In the genomic region with DNA sequence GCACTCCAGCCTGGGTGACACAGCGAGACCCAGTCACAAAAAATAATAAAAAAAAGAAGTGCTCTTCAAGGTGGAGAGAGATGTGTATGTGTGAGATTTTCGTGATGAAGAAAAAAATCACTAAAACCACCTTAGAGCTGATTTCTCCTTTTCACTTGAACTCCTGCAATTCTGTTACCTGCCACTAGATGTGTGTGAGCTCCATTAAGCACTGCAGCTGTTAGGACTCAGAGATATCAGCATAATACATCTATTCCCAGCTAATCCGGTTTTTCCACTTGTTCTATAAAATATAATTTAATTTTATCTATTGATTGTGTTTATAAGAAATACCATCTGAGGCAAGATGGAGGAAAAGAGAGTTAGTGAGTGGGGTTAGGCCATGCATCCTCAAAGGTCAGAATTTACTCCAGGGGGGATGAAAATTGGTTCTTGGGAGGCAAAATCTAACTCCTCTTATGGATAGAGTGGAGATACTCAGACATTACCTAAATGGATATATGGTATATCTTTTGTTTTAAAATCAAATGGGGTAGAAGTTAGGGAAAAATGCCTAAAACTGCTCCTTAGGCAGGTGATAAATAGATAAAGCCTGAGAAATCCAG, we compare ENCODE assay signal across 8 cellular contexts.
DNase-seq lines count a peak whose midpoint lies in the region; ATAC-seq and TF ChIP-seq lines count a peak whose summit lies in the region.

No MANE protein-coding gene starts in this region.

- CTCF ChIA-PET in HEK293 (lab: Yijun Ruan, JAX), result interaction anchor here (0.7 to 3.5 kb wide), 11 partner anchors 9 to 861 kb away, joined by 3 to 19 read pairs (median 4); no protein-coding TSS in a partner anchor

- DNase-seq in NCI-H524 (lab: John Stamatoyannopoulos, UW) (peak; percentile 14 to 70), NCI-H524 treated with DMSO at 0.1 percent for 48 hours (lab: John Stamatoyannopoulos, UW) (no peak), NCI-H2196 treated with DMSO at 0.1 percent for 48 hours (lab: John Stamatoyannopoulos, UW; ENCODE audit: unreplicated experiment) (peak; percentile 7), cardiac fibroblast (ENCODE audit: low read depth in 2 of 2) (peak; percentile 40 to 51), nephron progenitor cell (no peak)
- no peak for DNase-seq in stimulated activated CD4-positive, alpha-beta T cell treated with anti-CD3 and anti-CD28 coated beads, Interleukin-12 subunit alpha, Interleukin-12 subunit beta, amount 100 ng/mL, for 4 hours

- no peaks in the 10 kb centered on the region for H3K36me3 Mint-ChIP-seq in nephron progenitor cell (ENCODE audit: low read depth)

- no peaks in the 10 kb centered on the region for H3K9me3 Mint-ChIP-seq in nephron progenitor cell

- H3K36me3 ChIP-seq in HEK293 (ENCODE audit: control insufficient read depth in 2 of 2, insufficient read depth in 1 of 2, low read length in 2 of 2), result no peaks in the 10 kb centered on the region

- TF ChIP-seq CTCF in HEK293 (tag by site-specific recombination; IDR thresholded peaks at IDR 0.05) (no peak), cardiac fibroblast (IDR thresholded peaks at IDR 0.05; ENCODE audit: low read depth, low read length) (peak; percentile 90), nephron progenitor cell (IDR thresholded peaks at IDR 0.05) (peak; percentile 88)

- no peak overlapping the region for H3K27ac Mint-ChIP-seq in nephron progenitor cell

- H3K4me3 Mint-ChIP-seq in nephron progenitor cell, result no peak overlapping the region

- H3K4me1 Mint-ChIP-seq in nephron progenitor cell, result peaks cover 8% of the 10 kb centered on the region

- H3K27me3 Mint-ChIP-seq in nephron progenitor cell (ENCODE audit: low read depth, poor library complexity), result no peaks in the 10 kb centered on the region

- H3K4me1 ChIP-seq in HEK293 (ENCODE audit: control insufficient read depth, insufficient read depth, low read length), result no peaks in the 10 kb centered on the region

- H3K4me3 ChIP-seq in HEK293 (ENCODE audit: low read depth, low read length) (no peak overlapping the region), cardiac fibroblast (replicated peaks in 1 of 2; ENCODE audit: low read depth in 2 of 2, low read length in 2 of 2) (no peak overlapping the region)

- no peak for ATAC-seq in HG03025 (IDR thresholded peaks at IDR 0.05; ENCODE audit: low FRiP score, unreplicated experiment)

- no peaks in the 10 kb centered on the region for H3K9me3 ChIP-seq in HEK293 (ENCODE audit: control insufficient read depth, insufficient read depth, low read depth, low read length)

- no peak overlapping the region for H3K27ac ChIP-seq in HEK293 (ENCODE audit: extremely low read depth, low read depth, low read length)

- POLR2A ChIA-PET in HEK293 (lab: Yijun Ruan, JAX), result interaction anchor here (0.6 kb wide), 1 partner anchor 841 kb away, joined by 6 read pairs; no protein-coding TSS in a partner anchor

TF ChIP-seq in HEK293, 187 proteins besides CTCF, POLR2A, EP300 and RAD21:
- TF ChIP-seq ZNF571 (tag by site-specific recombination; IDR thresholded peaks at IDR 0.05) (no peak), ZNF654 (tag by site-specific recombination; IDR thresholded peaks at IDR 0.05; ENCODE audit: low read depth) (peak; percentile 32)
- TF ChIP-seq, protein P1, sequence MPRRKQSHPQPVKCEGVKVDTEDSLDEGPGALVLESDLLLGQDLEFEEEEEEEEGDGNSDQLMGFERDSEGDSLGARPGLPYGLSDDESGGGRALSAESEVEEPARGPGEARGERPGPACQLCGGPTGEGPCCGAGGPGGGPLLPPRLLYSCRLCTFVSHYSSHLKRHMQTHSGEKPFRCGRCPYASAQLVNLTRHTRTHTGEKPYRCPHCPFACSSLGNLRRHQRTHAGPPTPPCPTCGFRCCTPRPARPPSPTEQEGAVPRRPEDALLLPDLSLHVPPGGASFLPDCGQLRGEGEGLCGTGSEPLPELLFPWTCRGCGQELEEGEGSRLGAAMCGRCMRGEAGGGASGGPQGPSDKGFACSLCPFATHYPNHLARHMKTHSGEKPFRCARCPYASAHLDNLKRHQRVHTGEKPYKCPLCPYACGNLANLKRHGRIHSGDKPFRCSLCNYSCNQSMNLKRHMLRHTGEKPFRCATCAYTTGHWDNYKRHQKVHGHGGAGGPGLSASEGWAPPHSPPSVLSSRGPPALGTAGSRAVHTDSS (tag by site-specific recombination; IDR thresholded peaks at IDR 0.05), result no peak

Comparison
In these comparisons a context has a peak if more than half of its experiments do, and no peak if none do; other contexts are left out.
1. DNase-seq: peak in NCI-H524 (2 of 2), NCI-H2196 treated with DMSO at 0.1 percent for 48 hours (single experiment) and cardiac fibroblast (2 of 2); none in NCI-H524 treated with DMSO at 0.1 percent for 48 hours (single experiment), nephron progenitor cell (single experiment) and stimulated activated CD4-positive, alpha-beta T cell treated with anti-CD3 and anti-CD28 coated beads, Interleukin-12 subunit alpha, Interleukin-12 subunit beta, amount 100 ng/mL, for 4 hours (single experiment).